13 cellular contexts compared by ENCODE assay signal in the genomic region with DNA sequence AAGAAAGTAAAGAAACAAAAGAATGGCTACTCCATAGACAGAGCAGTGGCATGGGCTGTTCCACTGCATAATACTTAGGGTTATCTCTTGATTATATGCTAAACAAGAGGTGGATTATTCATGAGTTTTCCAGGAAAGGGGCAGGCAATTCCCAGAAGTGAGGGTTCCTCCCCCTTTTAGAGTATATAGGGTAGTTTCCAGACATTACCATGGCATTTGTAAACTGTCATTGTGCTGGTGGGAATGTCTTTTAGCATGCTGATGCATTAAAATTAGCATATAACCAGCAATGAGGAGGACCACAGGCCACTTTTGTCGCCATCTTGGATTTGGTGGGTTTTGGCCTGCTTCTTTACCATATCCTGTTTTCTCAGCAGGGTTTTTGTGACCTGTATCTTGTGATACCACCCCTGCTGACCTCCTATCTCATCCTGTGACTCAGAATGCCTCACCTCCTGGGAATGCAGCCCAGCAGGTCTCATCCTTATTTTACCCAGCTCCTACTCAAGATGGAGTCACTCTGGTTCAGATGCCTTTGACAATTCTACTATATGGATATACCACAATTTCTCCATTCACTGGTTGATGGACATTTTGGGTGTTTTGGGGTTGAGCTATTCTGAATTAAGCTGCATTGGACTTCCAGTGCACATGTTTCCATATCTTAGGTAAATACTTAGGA.
DNase-seq lines count a peak whose midpoint lies in the region; ATAC-seq, FAIRE-seq and TF ChIP-seq lines count a peak whose summit lies in the region.
"Had no signal": no experiment of that assay in that cellular context is flagged by ENCODE, and none has a peak within 500 bp of the region (broad histone marks: within the 10 kb centered on the region; RNA-seq: fewer than 3 reads in every experiment).

No MANE protein-coding gene starts in this region.

- H3K4me3 ChIP-seq in K562 (no peak overlapping the region), sigmoid colon (no peak overlapping the region), WERI-Rb-1 (ENCODE audit: low read depth, low read length) (no peak overlapping the region)
- H3K4me3 ChIP-seq: mucosa of descending colon had no signal

- H3K27ac ChIP-seq in K562 (ENCODE audit: extremely low read depth, low read depth, low read length), result peak overlapping the region; percentile 32; the same call in 2 of the 3 replicates
- no peak overlapping the region for H3K27ac ChIP-seq in sigmoid colon
- H3K27ac ChIP-seq in WERI-Rb-1, result no peak overlapping the region

- peak; percentile 80 for FAIRE-seq in K562 (lab: Jason Lieb, UNC)

- no TSS peak for BruUV-seq in K562 (replicated peaks; lab: Mats Ljungman, UMichigan)

- in situ Hi-C loops in K562 (cut with MboI), result no loop called here

- H3K27me3 ChIP-seq in K562 (ENCODE audit: control insufficient read depth in 2 of 2, insufficient read depth in 2 of 2, low read length in 2 of 2) (no peaks in the 10 kb centered on the region), sigmoid colon (no peaks in the 10 kb centered on the region), WERI-Rb-1 (ENCODE audit: insufficient read depth, low read depth, severe bottlenecking) (no peaks in the 10 kb centered on the region)

- TF ChIP-seq EP300 in K562 (IDR thresholded peaks at IDR 0.05; ENCODE audit: low read length), result peak; percentile 57; the same call in 1 of the 2 replicates
- no peak for TF ChIP-seq EP300 in sigmoid colon (IDR thresholded peaks at IDR 0.05)

- ATAC-seq in K562 (peak; percentile 67), HG02840 (IDR thresholded peaks at IDR 0.05; ENCODE audit: low FRiP score, unreplicated experiment) (no peak)
- ATAC-seq: mucosa of descending colon had no signal

- POLR2A ChIA-PET in K562 (lab: Yijun Ruan, JAX), result interaction anchor here (1.1 kb wide), 1 partner anchor 11 kb away, joined by 5 read pairs; no protein-coding TSS in a partner anchor

- H3K9me3 ChIP-seq in K562 (replicated peaks; ENCODE audit: control insufficient read depth, insufficient read depth, low read depth, low read length) (no peaks in the 10 kb centered on the region), sigmoid colon (no peaks in the 10 kb centered on the region), WERI-Rb-1 (ENCODE audit: severe bottlenecking) (no peaks in the 10 kb centered on the region)
- H3K9me3 ChIP-seq: mucosa of descending colon had no signal

- TF ChIP-seq POLR2A in K562 (conservative IDR thresholded peaks at IDR 0.05), result no peak
- no peak for TF ChIP-seq POLR2A in sigmoid colon (IDR thresholded peaks at IDR 0.05)

- peaks cover 0 to 12% of the 10 kb centered on the region in 2 experiments; a peak in 2 of 5 replicates for H3K4me1 ChIP-seq in K562 (replicated peaks in 1 of 2; ENCODE audit: control insufficient read depth in 2 of 2, insufficient read depth in 2 of 2, low read length in 2 of 2)
- peaks cover 0 to 6% (median 0%) of the 10 kb centered on the region in 4 donors for H3K4me1 ChIP-seq in sigmoid colon

- CTCF ChIA-PET in K562 (lab: Yijun Ruan, JAX; ENCODE audit: low intra/inter-chr PET ratio), result no interaction called here

- no peaks in the 10 kb centered on the region for H3K79me2 ChIP-seq in K562 (ENCODE audit: control insufficient read depth, insufficient read depth, low read length)

- TF ChIP-seq RAD21 in K562 (CRISPR knock-in tag; conservative IDR thresholded peaks at IDR 0.05 in 1 of 2, IDR thresholded peaks at IDR 0.05 in 1 of 2), result no peak; a peak in 1 of 4 replicates

- 0 out of 2 replicates have a peak overlapping the region, but pooled peaks have one; percentile 18 for H2AFZ ChIP-seq in K562 (ENCODE audit: low read depth, low read length)

- intact Hi-C loops in K562 (cut with micrococcal nuclease) (no loop called here), sigmoid colon (cut with DNase I) (no loop called here)

- 55% methylated on average over 1 of the region's 1 CpG for WGBS in K562 (ENCODE audit: insufficient coverage, low coverage, missing lambda C conversion rate)
- WGBS in sigmoid colon, 2 donors, result 100% methylated on average over 1 of the region's 1 CpG

- DNase-seq in ELF-1 (ENCODE audit: low read depth, low spot score) (peak; percentile 64), M059J (ENCODE audit: low read depth) (peak; percentile 91), K562 (ENCODE audit: extremely low read depth in 1 of 4, low spot score in 3 of 4) (peak in 1 of 4 experiments; percentile 64), islet precursor cell (peak; percentile 93), sigmoid colon (no peak), MV-4-11 (lab: John Stamatoyannopoulos, UW) (no peak), WERI-Rb-1 (no peak)
- DNase-seq: activated T-cell treated with anti-CD3 and anti-CD28 coated beads, Interleukin-2, amount 50 U/mL, for 72 hours; mucosa of descending colon; NCI-H146; NCI-H69; stimulated activated naive CD4-positive, alpha-beta T cell treated with Interleukin-2 at 50 U/mL for 16 hours had no signal

- H3K9ac ChIP-seq in K562 (ENCODE audit: insufficient read depth in 1 of 2, low read depth in 2 of 2, low read length in 2 of 2), result no peak overlapping the region

- no peaks in the 10 kb centered on the region for H4K20me1 ChIP-seq in K562 (replicated peaks; ENCODE audit: control insufficient read depth, insufficient read depth, low read length)

- no peak for TF ChIP-seq CTCF in K562 (IDR thresholded peaks at IDR 0.05 in 2 of 3, conservative IDR thresholded peaks at IDR 0.05 in 1 of 3; ENCODE audit: insufficient read depth in 2 of 3, low read depth in 1 of 3, low read length in 3 of 3)
- TF ChIP-seq CTCF in sigmoid colon (IDR thresholded peaks at IDR 0.05), result no peak
- TF ChIP-seq CTCF in WERI-Rb-1 (IDR thresholded peaks at IDR 0.05; ENCODE audit: low read depth, low read length), result no peak

- no peaks in the 10 kb centered on the region for H3K9me1 ChIP-seq in K562 (ENCODE audit: control insufficient read depth, insufficient read depth, low read length)

- H3K4me2 ChIP-seq in K562 (ENCODE audit: insufficient read depth, low read length), result peak overlapping the region; percentile 44

- H3K36me3 ChIP-seq in K562 (ENCODE audit: control insufficient read depth, insufficient read depth, low read length), result no peaks in the 10 kb centered on the region
- H3K36me3 ChIP-seq in sigmoid colon, result no peaks in the 10 kb centered on the region
- H3K36me3 ChIP-seq in WERI-Rb-1, result no peaks in the 10 kb centered on the region; the same call in 1 of the 2 replicates

TF ChIP-seq in K562, 482 proteins besides CTCF, POLR2A, EP300 and RAD21 (continues in another document):
- TF ChIP-seq ZNF140 (CRISPR knock-in tag; IDR thresholded peaks at IDR 0.05) (no peak), ZNF780A (CRISPR knock-in tag; IDR thresholded peaks at IDR 0.05) (no peak), ZBED1 (IDR thresholded peaks at IDR 0.05) (no peak), TGIF2 (CRISPR knock-in tag; IDR thresholded peaks at IDR 0.05) (no peak), KLF6 (CRISPR knock-in tag; IDR thresholded peaks at IDR 0.05; ENCODE audit: borderline replicate concordance) (no peak), MECOM (CRISPR knock-in tag; IDR thresholded peaks at IDR 0.05) (peak; percentile 84), MTA3 (IDR thresholded peaks at IDR 0.05; ENCODE audit: borderline replicate concordance) (no peak), GABPB2 (CRISPR knock-in tag; conservative IDR thresholded peaks at IDR 0.05) (no peak), FOXK2 (conservative IDR thresholded peaks at IDR 0.05 in 1 of 2, IDR thresholded peaks at IDR 0.05 in 1 of 2; ENCODE audit: low read depth in 2 of 2) (no peak), CXXC5 (CRISPR knock-in tag; IDR thresholded peaks at IDR 0.05) (peak; percentile 14; the same call in 1 of the 2 replicates), ZNF561 (CRISPR knock-in tag; conservative IDR thresholded peaks at IDR 0.05) (no peak), THAP12 (CRISPR knock-in tag; IDR thresholded peaks at IDR 0.05) (no peak), LCOR (CRISPR knock-in tag; IDR thresholded peaks at IDR 0.05) (no peak), EP400 (IDR thresholded peaks at IDR 0.05) (peak; percentile 15; the same call in 1 of the 2 replicates), RBM14 (IDR thresholded peaks at IDR 0.05; ENCODE audit: borderline replicate concordance, insufficient read depth, low read depth, low read length) (no peak), TAF9B (IDR thresholded peaks at IDR 0.05; ENCODE audit: partially characterized antibody) (no peak), ARID1B (IDR thresholded peaks at IDR 0.05) (peak; percentile 84), ZNF311 (CRISPR knock-in tag; IDR thresholded peaks at IDR 0.05) (peak; percentile 91), TAL1 (IDR thresholded peaks at IDR 0.05) (peak; percentile 43; the same call in 1 of the 2 replicates), BACH1 (tag; IDR thresholded peaks at IDR 0.05) (0 out of 2 replicates have a peak, but pooled peaks have one; percentile 62), ZNF184 (CRISPR knock-in tag; IDR thresholded peaks at IDR 0.05) (no peak), SLC30A9 (CRISPR knock-in tag; IDR thresholded peaks at IDR 0.05) (no peak)
- TF ChIP-seq, protein P1, sequence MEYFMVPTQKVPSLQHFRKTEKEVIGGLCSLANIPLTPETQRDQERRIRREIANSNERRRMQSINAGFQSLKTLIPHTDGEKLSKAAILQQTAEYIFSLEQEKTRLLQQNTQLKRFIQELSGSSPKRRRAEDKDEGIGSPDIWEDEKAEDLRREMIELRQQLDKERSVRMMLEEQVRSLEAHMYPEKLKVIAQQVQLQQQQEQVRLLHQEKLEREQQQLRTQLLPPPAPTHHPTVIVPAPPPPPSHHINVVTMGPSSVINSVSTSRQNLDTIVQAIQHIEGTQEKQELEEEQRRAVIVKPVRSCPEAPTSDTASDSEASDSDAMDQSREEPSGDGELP (CRISPR knock-in tag; IDR thresholded peaks at IDR 0.05; ENCODE audit: borderline replicate concordance), result no peak

Comparison
In these comparisons a context has a peak if more than half of its experiments do, and no peak if none do; other contexts are left out.
1. DNase-seq: peak in ELF-1 (single experiment), M059J (single experiment) and islet precursor cell (single experiment); none in sigmoid colon (single experiment), MV-4-11 (single experiment) and WERI-Rb-1 (single experiment).